In genomic region chr3:39107874-39108308, GRCh38 we compare ENCODE assay signal across 8 cellular contexts. TPM values are rescaled to one million over a fixed set of nuclear protein-coding genes. Genes with fewer than 3 reads are reported as not detected.
A peak's percentile ranks its signal among the peaks of the same experiment; 100 is the strongest.
DNase-seq lines count a peak whose midpoint lies in the region; ATAC-seq and TF ChIP-seq lines count a peak whose summit lies in the region.

No MANE protein-coding gene starts in this region.

- POLR2A ChIA-PET in RWPE1 (lab: Yijun Ruan, JAX; ENCODE audit: low non-redundant PET): no interaction called here

- peak overlapping the region; percentile 83 for H3K27ac Mint-ChIP-seq in activated naive CD4-positive, alpha-beta T cell treated with anti-CD3 and anti-CD28 coated beads, Interleukin-2, amount 10 ng/mL, durations not matched to agents 7 days and 5 days
- peak overlapping the region; percentile 95 for H3K27ac Mint-ChIP-seq in neural progenitor cell

- H3K27ac ChIP-seq in RWPE1: peak overlapping the region; percentile 83
- H3K27ac ChIP-seq in neural progenitor cell: no peak overlapping the region

- CTCF ChIA-PET in activated naive CD4-positive, alpha-beta T cell treated with anti-CD3 and anti-CD28 coated beads, Interleukin-2, amount 10 ng/mL, durations not matched to agents 7 days and 5 days (lab: Charles Lee): interaction anchor here (1.2 to 3.0 kb wide), 7 partner anchors 9 to 184 kb away, joined by 3 to 18 read pairs (median 6); no protein-coding TSS in a partner anchor
- CTCF ChIA-PET in RWPE1 (lab: Yijun Ruan, JAX): interaction anchor here (0.6 to 0.7 kb wide), 2 partner anchors 41 to 180 kb away, joined by 3 read pairs; no protein-coding TSS in a partner anchor

- DNase-seq in activated naive CD4-positive, alpha-beta T cell treated with anti-CD3 and anti-CD28 coated beads, Interleukin-2, amount 10 ng/mL, durations not matched to agents 7 days and 5 days: no peak
- DNase-seq in activated naive CD4-positive, alpha-beta T cell treated with anti-CD3 and anti-CD28 coated beads, Interleukin-2, amount 50 U/mL, for 16 hours: no peak
- DNase-seq in RWPE1 (ENCODE audit: low spot score) (no peak), epithelial cell of proximal tubule (ENCODE audit: low read depth) (no peak), neural progenitor cell (ENCODE audit: low spot score) (no peak), NCI-H2196 treated with DMSO at 0.1 percent for 48 hours (lab: John Stamatoyannopoulos, UW; ENCODE audit: unreplicated experiment) (no peak), HPDE6-E6E7 (ENCODE audit: extremely low spot score) (no peak)

- H3K36me3 Mint-ChIP-seq in activated naive CD4-positive, alpha-beta T cell treated with anti-CD3 and anti-CD28 coated beads, Interleukin-2, amount 10 ng/mL, durations not matched to agents 7 days and 5 days: peaks cover 4% of the 10 kb centered on the region
- H3K36me3 Mint-ChIP-seq in neural progenitor cell: no peaks in the 10 kb centered on the region

- H3K79me2 ChIP-seq in neural progenitor cell (ENCODE audit: low read depth): peaks cover 9% of the 10 kb centered on the region

- no peaks in the 10 kb centered on the region for H3K9me3 ChIP-seq in neural progenitor cell (ENCODE audit: low read depth)

- H3K27me3 ChIP-seq in neural progenitor cell: peaks cover 7% of the 10 kb centered on the region

- H3K4me1 ChIP-seq in neural progenitor cell: peaks cover 4% of the 10 kb centered on the region

- H3K36me3 ChIP-seq in neural progenitor cell: no peaks in the 10 kb centered on the region

- H3K27me3 Mint-ChIP-seq in activated naive CD4-positive, alpha-beta T cell treated with anti-CD3 and anti-CD28 coated beads, Interleukin-2, amount 10 ng/mL, durations not matched to agents 7 days and 5 days: peaks cover 44% of the 10 kb centered on the region
- H3K27me3 Mint-ChIP-seq in neural progenitor cell (ENCODE audit: insufficient read depth, low read depth): no peaks in the 10 kb centered on the region

- TF ChIP-seq CTCF in RWPE1 (conservative IDR thresholded peaks at IDR 0.05; ENCODE audit: low read depth) (no peak), epithelial cell of proximal tubule (conservative IDR thresholded peaks at IDR 0.05; ENCODE audit: low read depth, low read length) (no peak), neural progenitor cell (IDR thresholded peaks at IDR 0.05) (no peak)

- peaks cover 9% of the 10 kb centered on the region for H4K20me1 ChIP-seq in neural progenitor cell (ENCODE audit: low read depth)

- peak overlapping the region; percentile 95 for H2AFZ ChIP-seq in neural progenitor cell (replicated peaks)

- H3K9ac ChIP-seq in neural progenitor cell: no peak overlapping the region

- peaks cover 49% of the 10 kb centered on the region for H3K4me1 Mint-ChIP-seq in activated naive CD4-positive, alpha-beta T cell treated with anti-CD3 and anti-CD28 coated beads, Interleukin-2, amount 10 ng/mL, durations not matched to agents 7 days and 5 days
- peaks cover 29% of the 10 kb centered on the region for H3K4me1 Mint-ChIP-seq in neural progenitor cell

- H3K4me3 ChIP-seq in epithelial cell of proximal tubule (ENCODE audit: low read depth, low read length) (peak overlapping the region; percentile 87), neural progenitor cell (peak overlapping the region; percentile 90)

- no peaks in the 10 kb centered on the region for H3F3A ChIP-seq in neural progenitor cell (ENCODE audit: low read depth)

- peak overlapping the region; percentile 78 for H3K4me3 Mint-ChIP-seq in activated naive CD4-positive, alpha-beta T cell treated with anti-CD3 and anti-CD28 coated beads, Interleukin-2, amount 10 ng/mL, durations not matched to agents 7 days and 5 days
- H3K4me3 Mint-ChIP-seq in neural progenitor cell: peak overlapping the region; percentile 94

- H3K4me2 ChIP-seq in neural progenitor cell: peak overlapping the region; percentile 87

- ATAC-seq in HG03571 (IDR thresholded peaks at IDR 0.05; ENCODE audit: unreplicated experiment): no peak

- no peaks in the 10 kb centered on the region for H3K9me3 Mint-ChIP-seq in activated naive CD4-positive, alpha-beta T cell treated with anti-CD3 and anti-CD28 coated beads, Interleukin-2, amount 10 ng/mL, durations not matched to agents 7 days and 5 days
- H3K9me3 Mint-ChIP-seq in neural progenitor cell: no peaks in the 10 kb centered on the region

RNA-seq across cellular contexts. Expression of gene TTC21A, which starts 0.4 kb away (rescaled TPM):
- total RNA-seq in epithelial cell of proximal tubule: 0.58 and 0.86 TPM in 2 replicates
- 1.2 and 2.3 TPM in 2 replicates for total RNA-seq in neural progenitor cell (ENCODE audit: low replicate concordance)

RNA-seq across cellular contexts. Expression of gene GORASP1, which starts 0.5 kb away (rescaled TPM):
- total RNA-seq in epithelial cell of proximal tubule (17.6 and 38.8 TPM in 2 replicates), neural progenitor cell (ENCODE audit: low replicate concordance) (18.0 and 38.5 TPM in 2 replicates)

RNA-seq across cellular contexts. Expression of gene CSRNP1, which starts 45.5 kb away (rescaled TPM):
- 11.5 and 12.7 TPM in 2 replicates for total RNA-seq in epithelial cell of proximal tubule
- total RNA-seq in neural progenitor cell (ENCODE audit: low replicate concordance): 1.9 and 6.5 TPM in 2 replicates

RNA-seq across cellular contexts. Expression of gene WDR48, which starts 56.1 kb away (rescaled TPM):
- total RNA-seq in epithelial cell of proximal tubule: 17.3 and 29.5 TPM in 2 replicates
- total RNA-seq in neural progenitor cell (ENCODE audit: low replicate concordance): 76.3 and 127 TPM in 2 replicates

RNA-seq across cellular contexts. Expression of gene SCN11A, which starts 56.1 kb away (rescaled TPM):
- not detected in 2 replicates for total RNA-seq in epithelial cell of proximal tubule
- total RNA-seq in neural progenitor cell (ENCODE audit: low replicate concordance): 0.69 and 0.81 TPM in 2 replicates
